Comparison of ENCODE assay signal across 29 cellular contexts in the genomic region with DNA sequence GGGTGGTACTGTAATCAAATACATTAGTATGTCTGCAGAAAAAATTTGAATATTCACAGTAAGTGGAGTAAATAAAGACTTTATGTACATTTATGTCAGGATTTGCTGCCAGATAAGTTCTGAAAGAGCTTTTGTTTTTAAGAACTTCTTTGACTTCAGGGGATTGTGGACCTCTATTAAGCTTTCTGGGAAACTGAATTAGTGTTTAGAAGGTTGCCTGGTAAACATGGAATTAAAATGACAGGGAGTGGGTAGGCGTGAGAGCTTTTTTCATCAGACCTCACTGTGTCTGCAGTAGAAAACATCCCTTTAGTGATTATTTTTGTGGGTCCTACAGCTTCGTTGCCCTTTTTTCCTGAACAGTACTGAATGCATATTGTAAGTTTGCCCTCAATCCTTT. TPM values are rescaled to one million over a fixed set of nuclear protein-coding genes. Genes with fewer than 3 reads are reported as not detected.
"Had no signal": no experiment of that assay in that cellular context is flagged by ENCODE, and none has a peak within 500 bp of the region (broad histone marks: within the 10 kb centered on the region; RNA-seq: fewer than 3 reads in every experiment).

No MANE protein-coding gene starts in this region.

- H3K4me1 ChIP-seq: ascending aorta, sigmoid colon, suprapubic skin, tibial artery, upper lobe of right lung had no signal

- H3K4me3 ChIP-seq: ascending aorta, coronary artery, dorsolateral prefrontal cortex, sigmoid colon, suprapubic skin, tibial artery, upper lobe of right lung had no signal

- DNase-seq: activated CD4-positive, alpha-beta memory T cell treated with anti-CD3 and anti-CD28 coated beads for 36 hours; activated CD4-positive, alpha-beta T cell treated with anti-CD3 and anti-CD28 coated beads, Interleukin-2, amount 10 ng/mL, durations not matched to agents 24 days and 14 days; activated CD4-positive, CD25-positive, alpha-beta regulatory T cell treated with anti-CD3 and anti-CD28 coated beads, Interleukin-2, amount 50 U/mL, for 72 hours; activated CD8-positive, alpha-beta memory T cell treated with anti-CD3 and anti-CD28 coated beads, Interleukin-2, amount 50 U/mL, for 4 hours; activated gamma-delta T cell; activated naive CD4-positive, alpha-beta T cell treated with anti-CD3 and anti-CD28 coated beads, Interleukin-2, amount 10 ng/mL, durations not matched to agents 7 days and 5 days; activated naive CD8-positive, alpha-beta T cell treated with anti-CD3 and anti-CD28 coated beads, Interleukin-2, amount 10 ng/mL, durations not matched to agents 7 days and 5 days; activated T-cell treated with anti-CD3 and anti-CD28 coated beads, Interleukin-2, amount 50 U/mL, for 24 hours; brain microvascular endothelial cell; dorsolateral prefrontal cortex; effector memory CD4-positive, alpha-beta T cell; head of caudate nucleus; hippocampal formation; immature natural killer cell; kidney; left colon; mammary epithelial cell; natural killer cell; posterior cingulate gyrus; sigmoid colon; stimulated activated CD4-positive, alpha-beta T cell treated with anti-CD3 and anti-CD28 coated beads, Interleukin-15, amount 100 ng/mL, for 24 hours; stimulated activated CD4-positive, alpha-beta T cell treated with anti-CD3 and anti-CD28 coated beads, Interleukin-2, amount 100 ng/mL, for 24 hours; stimulated activated naive CD4-positive, alpha-beta T cell; tibial artery; upper lobe of right lung; WERI-Rb-1 had no signal

- ATAC-seq: natural killer cell, upper lobe of right lung had no signal

- H3K4me1 Mint-ChIP-seq: activated CD4-positive, alpha-beta T cell treated with anti-CD3 and anti-CD28 coated beads, Interleukin-2, amount 10 ng/mL, durations not matched to agents 24 days and 14 days; activated naive CD8-positive, alpha-beta T cell treated with anti-CD3 and anti-CD28 coated beads, Interleukin-2, amount 10 ng/mL, durations not matched to agents 7 days and 5 days had no signal

- H3K9me3 ChIP-seq: ascending aorta, sigmoid colon, suprapubic skin, tibial artery, upper lobe of right lung had no signal

- H3K27me3 ChIP-seq: ascending aorta, brain microvascular endothelial cell, dorsolateral prefrontal cortex, sigmoid colon, suprapubic skin, tibial artery, upper lobe of right lung had no signal

- H3K27me3 Mint-ChIP-seq: activated CD4-positive, alpha-beta memory T cell treated with anti-CD3 and anti-CD28 coated beads for 36 hours; activated CD4-positive, alpha-beta T cell treated with anti-CD3 and anti-CD28 coated beads, Interleukin-2, amount 10 ng/mL, durations not matched to agents 24 days and 14 days; activated naive CD4-positive, alpha-beta T cell treated with anti-CD3 and anti-CD28 coated beads, Interleukin-2, amount 10 ng/mL, durations not matched to agents 7 days and 5 days; activated naive CD8-positive, alpha-beta T cell treated with anti-CD3 and anti-CD28 coated beads, Interleukin-2, amount 10 ng/mL, durations not matched to agents 7 days and 5 days; activated T-cell treated with anti-CD3 and anti-CD28 coated beads, Interleukin-2, amount 50 U/mL, for 24 hours had no signal

- H3K36me3 ChIP-seq: ascending aorta, brain microvascular endothelial cell, sigmoid colon, suprapubic skin, tibial artery, upper lobe of right lung, WERI-Rb-1 had no signal

- H3K4me3 Mint-ChIP-seq: activated CD4-positive, alpha-beta memory T cell treated with anti-CD3 and anti-CD28 coated beads for 36 hours; activated CD4-positive, alpha-beta T cell treated with anti-CD3 and anti-CD28 coated beads, Interleukin-2, amount 10 ng/mL, durations not matched to agents 24 days and 14 days; activated naive CD4-positive, alpha-beta T cell treated with anti-CD3 and anti-CD28 coated beads, Interleukin-2, amount 10 ng/mL, durations not matched to agents 7 days and 5 days; activated naive CD8-positive, alpha-beta T cell treated with anti-CD3 and anti-CD28 coated beads, Interleukin-2, amount 10 ng/mL, durations not matched to agents 7 days and 5 days; activated T-cell treated with anti-CD3 and anti-CD28 coated beads, Interleukin-2, amount 50 U/mL, for 24 hours; immature natural killer cell; natural killer cell had no signal

- H3K9me3 Mint-ChIP-seq: activated CD4-positive, alpha-beta memory T cell treated with anti-CD3 and anti-CD28 coated beads for 36 hours; activated T-cell treated with anti-CD3 and anti-CD28 coated beads, Interleukin-2, amount 50 U/mL, for 24 hours; natural killer cell had no signal

- H3K27ac Mint-ChIP-seq: activated CD4-positive, alpha-beta memory T cell treated with anti-CD3 and anti-CD28 coated beads for 36 hours; activated CD4-positive, alpha-beta T cell treated with anti-CD3 and anti-CD28 coated beads, Interleukin-2, amount 10 ng/mL, durations not matched to agents 24 days and 14 days; activated naive CD4-positive, alpha-beta T cell treated with anti-CD3 and anti-CD28 coated beads, Interleukin-2, amount 10 ng/mL, durations not matched to agents 7 days and 5 days; activated naive CD8-positive, alpha-beta T cell treated with anti-CD3 and anti-CD28 coated beads, Interleukin-2, amount 10 ng/mL, durations not matched to agents 7 days and 5 days; activated T-cell treated with anti-CD3 and anti-CD28 coated beads, Interleukin-2, amount 50 U/mL, for 24 hours; immature natural killer cell; natural killer cell had no signal

- H3K36me3 Mint-ChIP-seq: natural killer cell had no signal

- H3K27ac ChIP-seq: ascending aorta, brain microvascular endothelial cell, coronary artery, dorsolateral prefrontal cortex, sigmoid colon, suprapubic skin, tibial artery, upper lobe of right lung, WERI-Rb-1 had no signal

RNA-seq across cellular contexts. Expression of gene SDHAF3, which starts 15.7 kb away (rescaled TPM):
- total RNA-seq: ascending aorta had no signal
